Comparison of ENCODE assay signal across 23 cellular contexts in genomic region chr11:33532720-33533119, GRCh38.
"Had no signal": no experiment of that assay in that cellular context is flagged by ENCODE, and none has a peak within 500 bp of the region (broad histone marks: within the 10 kb centered on the region; RNA-seq: fewer than 3 reads in every experiment).

No MANE protein-coding gene starts in this region.

- H3K9me3 ChIP-seq: gastrocnemius medialis, pancreas had no signal

- H3K27ac Mint-ChIP-seq: activated B cell treated with CpG ODN at 0.5 μM for 24 hours; activated CD4-positive, alpha-beta memory T cell treated with anti-CD3 and anti-CD28 coated beads, Interleukin-2, amount 10 ng/mL, durations not matched to agents 7 days and 5 days; activated CD8-positive, alpha-beta memory T cell treated with anti-CD3 and anti-CD28 coated beads, Interleukin-2, amount 10 ng/mL, durations not matched to agents 7 days and 5 days; activated naive CD8-positive, alpha-beta T cell treated with anti-CD3 and anti-CD28 coated beads, Interleukin-2, amount 10 ng/mL, durations not matched to agents 7 days and 5 days; activated T-helper 2 cell treated with anti-CD3 and anti-CD28 coated beads, Interferon-gamma antibody, Interleukin-2, Interleukin-4, amounts not matched to agents 10 μg/mL and 5 μg/mL and 100 μg/mL, durations not matched to agents 14 hours and 24 hours and 36 hours; stimulated activated naive B cell treated with anti-CD40 and anti-IgM and Interleukin-4, amounts not matched to agents 10 μg/mL and 1 μg/mL and 100 μg/mL, for 72 hours had no signal

- H3K4me3 Mint-ChIP-seq: activated B cell treated with CpG ODN at 0.5 μM for 24 hours; activated CD4-positive, alpha-beta memory T cell treated with anti-CD3 and anti-CD28 coated beads, Interleukin-2, amount 10 ng/mL, durations not matched to agents 7 days and 5 days; activated CD8-positive, alpha-beta memory T cell treated with anti-CD3 and anti-CD28 coated beads, Interleukin-2, amount 10 ng/mL, durations not matched to agents 7 days and 5 days; activated naive CD8-positive, alpha-beta T cell treated with anti-CD3 and anti-CD28 coated beads, Interleukin-2, amount 10 ng/mL, durations not matched to agents 7 days and 5 days; neural crest cell; stimulated activated naive B cell treated with anti-CD40 and anti-IgM and Interleukin-4, amounts not matched to agents 10 μg/mL and 1 μg/mL and 100 μg/mL, for 72 hours had no signal

- H3K4me1 Mint-ChIP-seq: activated B cell treated with CpG ODN at 0.5 μM for 24 hours; activated CD4-positive, alpha-beta memory T cell treated with anti-CD3 and anti-CD28 coated beads, Interleukin-2, amount 10 ng/mL, durations not matched to agents 7 days and 5 days; activated CD8-positive, alpha-beta memory T cell treated with anti-CD3 and anti-CD28 coated beads, Interleukin-2, amount 10 ng/mL, durations not matched to agents 7 days and 5 days; activated naive CD8-positive, alpha-beta T cell treated with anti-CD3 and anti-CD28 coated beads, Interleukin-2, amount 10 ng/mL, durations not matched to agents 7 days and 5 days; stimulated activated naive B cell treated with anti-CD40 and anti-IgM and Interleukin-4, amounts not matched to agents 10 μg/mL and 1 μg/mL and 100 μg/mL, for 72 hours had no signal

- H3K27me3 ChIP-seq: brain microvascular endothelial cell, pancreas had no signal

- H3K4me1 ChIP-seq: gastrocnemius medialis, heart left ventricle, left ventricle myocardium inferior, pancreas, spleen had no signal

- H3K36me3 Mint-ChIP-seq: activated CD8-positive, alpha-beta memory T cell treated with anti-CD3 and anti-CD28 coated beads, Interleukin-2, amount 10 ng/mL, durations not matched to agents 7 days and 5 days; activated naive CD8-positive, alpha-beta T cell treated with anti-CD3 and anti-CD28 coated beads, Interleukin-2, amount 10 ng/mL, durations not matched to agents 7 days and 5 days; stimulated activated naive B cell treated with anti-CD40 and anti-IgM and Interleukin-4, amounts not matched to agents 10 μg/mL and 1 μg/mL and 100 μg/mL, for 72 hours had no signal

- ATAC-seq: activated CD8-positive, alpha-beta memory T cell treated with anti-CD3 and anti-CD28 coated beads, Interleukin-2, amount 10 ng/mL, durations not matched to agents 7 days and 5 days; gastrocnemius medialis; heart left ventricle; pancreas; sciatic nerve; stimulated activated naive B cell treated with anti-CD40 and anti-IgM and Interleukin-4, amounts not matched to agents 10 μg/mL and 1 μg/mL and 100 μg/mL, for 72 hours had no signal

- H3K36me3 ChIP-seq: brain microvascular endothelial cell, gastrocnemius medialis, heart left ventricle, left ventricle myocardium inferior, pancreas, spleen had no signal

- DNase-seq: activated B cell treated with CpG ODN at 0.5 μM for 24 hours; activated CD4-positive, alpha-beta memory T cell treated with anti-CD3 and anti-CD28 coated beads, Interleukin-2, amount 10 ng/mL, durations not matched to agents 7 days and 5 days; activated CD4-positive, alpha-beta T cell treated with anti-CD3 and anti-CD28 coated beads for 4 hours; activated CD8-positive, alpha-beta memory T cell treated with anti-CD3 and anti-CD28 coated beads, Interleukin-2, amount 10 ng/mL, durations not matched to agents 7 days and 5 days; activated naive CD4-positive, alpha-beta T cell treated with Interleukin-2 at 50 U/mL for 16 hours; activated naive CD8-positive, alpha-beta T cell treated with anti-CD3 and anti-CD28 coated beads, Interleukin-2, amount 10 ng/mL, durations not matched to agents 7 days and 5 days; aorta; brain microvascular endothelial cell; gastrocnemius medialis; heart left ventricle; kidney; left ventricle myocardium inferior; mammary epithelial cell; pancreas; spleen; stimulated activated CD4-positive, alpha-beta T cell treated with anti-CD3 and anti-CD28 coated beads, Interleukin-4, amount 100 ng/mL, for 4 hours; stimulated activated naive B cell treated with anti-CD40 and anti-IgM and Interleukin-4, amounts not matched to agents 10 μg/mL and 1 μg/mL and 100 μg/mL, for 72 hours; T-helper 1 cell; T-helper 9 cell had no signal

- H3K27ac ChIP-seq: brain microvascular endothelial cell, coronary artery, heart left ventricle, left ventricle myocardium inferior, pancreas, spleen had no signal

- H3K9me3 Mint-ChIP-seq: activated CD4-positive, alpha-beta memory T cell treated with anti-CD3 and anti-CD28 coated beads, Interleukin-2, amount 10 ng/mL, durations not matched to agents 7 days and 5 days; activated T-helper 2 cell treated with anti-CD3 and anti-CD28 coated beads, Interferon-gamma antibody, Interleukin-2, Interleukin-4, amounts not matched to agents 10 μg/mL and 5 μg/mL and 100 μg/mL, durations not matched to agents 14 hours and 24 hours and 36 hours had no signal

- H3K4me3 ChIP-seq: coronary artery, gastrocnemius medialis, heart left ventricle, left ventricle myocardium inferior, pancreas, spleen had no signal
